8 cellular contexts compared by ENCODE assay signal in genomic region chr2:232315049-232315922, GRCh38.
A peak's percentile ranks its signal among the peaks of the same experiment; 100 is the strongest.
DNase-seq lines count a peak whose midpoint lies in the region; ATAC-seq, FAIRE-seq and TF ChIP-seq lines count a peak whose summit lies in the region.

No MANE protein-coding gene starts in this region.

- H3K27me3 Mint-ChIP-seq in activated naive CD4-positive, alpha-beta T cell treated with anti-CD3 and anti-CD28 coated beads, Interleukin-2, amount 50 U/mL, for 24 hours: no peaks in the 10 kb centered on the region

- ATAC-seq in HG02884 (IDR thresholded peaks at IDR 0.05; ENCODE audit: unreplicated experiment): peak; percentile 62

- H3K36me3 Mint-ChIP-seq in activated naive CD4-positive, alpha-beta T cell treated with anti-CD3 and anti-CD28 coated beads, Interleukin-2, amount 50 U/mL, for 24 hours: peaks cover 4% of the 10 kb centered on the region

- H3K27ac Mint-ChIP-seq in activated naive CD4-positive, alpha-beta T cell treated with anti-CD3 and anti-CD28 coated beads, Interleukin-2, amount 50 U/mL, for 24 hours: peak overlapping the region; percentile 92

- peak overlapping the region; percentile 78 for H3K4me3 Mint-ChIP-seq in activated naive CD4-positive, alpha-beta T cell treated with anti-CD3 and anti-CD28 coated beads, Interleukin-2, amount 50 U/mL, for 24 hours

- H3K9me3 Mint-ChIP-seq in activated naive CD4-positive, alpha-beta T cell treated with anti-CD3 and anti-CD28 coated beads, Interleukin-2, amount 50 U/mL, for 24 hours: no peaks in the 10 kb centered on the region

- DNase-seq in GM12892 (ENCODE audit: insufficient read length) (peak; percentile 45), SIG-M5 (lab: John Stamatoyannopoulos, UW) (peak; percentile 95), hippocampal formation (lab: John Stamatoyannopoulos, UW) (peak; percentile 36 to 44), middle frontal gyrus (ENCODE audit: extremely low spot score, low spot score) (no peak), DMS79 (lab: John Stamatoyannopoulos, UW) (no peak)
- DNase-seq in stimulated activated CD4-positive, alpha-beta T cell treated with anti-CD3 and anti-CD28 coated beads, Interleukin-2, amount 100 ng/mL, for 24 hours: peak; percentile 62 to 67

- TF ChIP-seq POLR2A in GM12892 (IDR thresholded peaks at IDR 0.05; ENCODE audit: low read depth, low read length): no peak

- H3K4me1 Mint-ChIP-seq in activated naive CD4-positive, alpha-beta T cell treated with anti-CD3 and anti-CD28 coated beads, Interleukin-2, amount 50 U/mL, for 24 hours: peaks cover 96% of the 10 kb centered on the region

- FAIRE-seq in GM12892 (lab: Jason Lieb, UNC): no peak

Comparison
In these comparisons a context has a peak if more than half of its experiments do, and no peak if none do; other contexts are left out.
1. DNase-seq: peak in GM12892 (single experiment), SIG-M5 (single experiment), hippocampal formation (2 of 2) and stimulated activated CD4-positive, alpha-beta T cell treated with anti-CD3 and anti-CD28 coated beads, Interleukin-2, amount 100 ng/mL, for 24 hours (2 of 2); none in middle frontal gyrus (single experiment) and DMS79 (single experiment).